ENCODE assay signal across 8 cellular contexts in genomic region chr11:2376751-2377451, GRCh38. TPM values are rescaled to one million over a fixed set of nuclear protein-coding genes. Genes with fewer than 3 reads are reported as not detected.
A peak's percentile ranks its signal among the peaks of the same experiment; 100 is the strongest.
DNase-seq lines count a peak whose midpoint lies in the region; ATAC-seq and TF ChIP-seq lines count a peak whose summit lies in the region.

CD81 (plus strand) TSS chr11:2377310; CDS start chr11:2377550, 240 bp downstream.

- TF ChIP-seq POLR2A in transverse colon (IDR thresholded peaks at IDR 0.05) = no peak

- CTCF ChIA-PET in HEK293T (lab: Yijun Ruan, JAX) = interaction anchor here (1.4 to 1.5 kb wide), 2 partner anchors 10 to 72 kb away, joined by 4 to 6 read pairs; no protein-coding TSS in a partner anchor

- ATAC-seq in omental fat pad (ENCODE audit: low FRiP score) (peak; percentile 48), GM18873 (IDR thresholded peaks at IDR 0.05; ENCODE audit: low FRiP score, unreplicated experiment) (no peak)

- H3K27me3 ChIP-seq in transverse colon = no peaks in the 10 kb centered on the region

- H3K36me3 ChIP-seq in transverse colon = no peaks in the 10 kb centered on the region

- DNase-seq in ELR (ENCODE audit: low read depth) (peak; percentile 42), HEK293T (ENCODE audit: extremely low spot score) (peak; percentile 90), RKO (ENCODE audit: low spot score) (peak; percentile 35), germinal center (ENCODE audit: low spot score) (peak; percentile 89), omental fat pad (ENCODE audit: low spot score) (no peak), transverse colon (no peak)
- DNase-seq in activated naive CD4-positive, alpha-beta T cell treated with Interleukin-2 at 50 U/mL for 16 hours = peak; percentile 61

- peaks cover 32 to 53% (median 48%) of the 10 kb centered on the region in 4 donors for H3K4me1 ChIP-seq in transverse colon

- peak within 1 kb of the TSS; percentile 92 to 99 (median 96) for H3K27ac ChIP-seq in transverse colon

- no peak for TF ChIP-seq EP300 in transverse colon (IDR thresholded peaks at IDR 0.05; ENCODE audit: low read depth)

- no peaks in the 10 kb centered on the region for H3K9me3 ChIP-seq in transverse colon

- intact Hi-C loops in transverse colon (cut with DNase I; ENCODE audit: low total_unique reads) = loop anchor here (2.0 kb wide), 1 partner anchor 62 kb away; no protein-coding TSS in a partner anchor

- POLR2A ChIA-PET in HEK293T (lab: Yijun Ruan, JAX) = interaction anchor here (0.5 to 1.8 kb wide), 10 partner anchors 9 to 683 kb away, joined by 3 to 13 read pairs (median 5); partner anchors contain the start of gene TSSC4

- TF ChIP-seq CTCF in omental fat pad (IDR thresholded peaks at IDR 0.05) (no peak), transverse colon (IDR thresholded peaks at IDR 0.05) (no peak)

- in situ Hi-C loops in transverse colon (cut with MboI; ENCODE audit: low pct_ligation_motif_present in 1 of 4, low pct_unique_long_range_greater_than_20kb in 1 of 4, low sequenced_read_pairs in 3 of 4) = no loop called here

- peak within 1 kb of the TSS; percentile 68 to 99 (median 91) for H3K4me3 ChIP-seq in transverse colon

- WGBS in transverse colon (ENCODE audit: low coverage in 1 of 2), 2 donors = 8% methylated on average over 26 of the region's 65 CpGs; no CpG with 5 or more reads in 1 of the 2 donors

TF ChIP-seq in HEK293T, 16 proteins besides CTCF, POLR2A, EP300 and RAD21:
- TF ChIP-seq NFRKB (IDR thresholded peaks at IDR 0.05) (no peak), FOXK2 (IDR thresholded peaks at IDR 0.05) (no peak), FOXA1 (IDR thresholded peaks at IDR 0.05) (no peak), ELF4 (IDR thresholded peaks at IDR 0.05) (no peak), BHLHE40 (IDR thresholded peaks at IDR 0.05; ENCODE audit: borderline replicate concordance) (no peak), HDGF (IDR thresholded peaks at IDR 0.05; ENCODE audit: borderline replicate concordance) (no peak), SP1 (IDR thresholded peaks at IDR 0.05) (no peak), SUZ12 (IDR thresholded peaks at IDR 0.05) (no peak), CTBP1 (IDR thresholded peaks at IDR 0.05; ENCODE audit: borderline replicate concordance) (no peak), LEF1 (IDR thresholded peaks at IDR 0.05; ENCODE audit: borderline replicate concordance) (no peak), ZNF384 (IDR thresholded peaks at IDR 0.05) (no peak)

RNA-seq across cellular contexts. Expression of gene CD81, which starts in this region (rescaled TPM):
- total RNA-seq in omental fat pad (100 to 1,000 TPM; 540 to 765 (median 577) TPM), transverse colon (100 to 1,000 TPM; 156 to 406 (median 255) TPM)

Comparison
In these comparisons a context has a peak if more than half of its experiments do, and no peak if none do; other contexts are left out.
1. DNase-seq: peak in ELR (single experiment), HEK293T (single experiment), RKO (single experiment), activated naive CD4-positive, alpha-beta T cell treated with Interleukin-2 at 50 U/mL for 16 hours (single experiment) and germinal center (single experiment); none in omental fat pad (single experiment) and transverse colon (single experiment).